ENCODE assay signal across 11 cellular contexts in genomic region chr14:99930420-99931274, GRCh38.
A peak's percentile ranks its signal among the peaks of the same experiment; 100 is the strongest.
DNase-seq lines count a peak whose midpoint lies in the region; ATAC-seq, FAIRE-seq and TF ChIP-seq lines count a peak whose summit lies in the region.
"Had no signal": no experiment of that assay in that cellular context is flagged by ENCODE, and none has a peak within 500 bp of the region (broad histone marks: within the 10 kb centered on the region; RNA-seq: fewer than 3 reads in every experiment).

No MANE protein-coding gene starts in this region.

- peaks cover 6% of the 10 kb centered on the region for H3K9me3 Mint-ChIP-seq in activated CD4-positive, alpha-beta T cell treated with anti-CD3 and anti-CD28 coated beads, Interleukin-2, amount 10 ng/mL, durations not matched to agents 7 days and 5 days

- no peaks in the 10 kb centered on the region for H3K36me3 ChIP-seq in right lobe of liver
- peaks cover 0 to 37% (median 11%) of the 10 kb centered on the region in 9 donors for H3K36me3 ChIP-seq in heart left ventricle
- H3K36me3 ChIP-seq in kidney (ENCODE audit: control insufficient read depth in 1 of 2, insufficient read depth in 2 of 2, low read length in 2 of 2), result peaks cover 0 to 4% of the 10 kb centered on the region in 2 donors

- H3K4me1 ChIP-seq in right lobe of liver (peaks cover 0 to 18% (median 1%) of the 10 kb centered on the region in 4 donors), heart left ventricle (no peaks in the 10 kb centered on the region), kidney (ENCODE audit: control insufficient read depth in 1 of 2, insufficient read depth in 1 of 2, low read depth in 1 of 2, low read length in 2 of 2) (no peaks in the 10 kb centered on the region)

- POLR2A ChIA-PET in activated CD4-positive, alpha-beta T cell treated with anti-CD3 and anti-CD28 coated beads, Interleukin-2, amount 10 ng/mL, durations not matched to agents 7 days and 5 days (lab: Charles Lee), result interaction anchor here (0.6 kb wide), 1 partner anchor 436 kb away, joined by 3 read pairs; no protein-coding TSS in a partner anchor

- no peak for TF ChIP-seq CTCF in right lobe of liver (IDR thresholded peaks at IDR 0.05)
- TF ChIP-seq CTCF in heart left ventricle (IDR thresholded peaks at IDR 0.05), result no peak
- no peak for TF ChIP-seq CTCF in kidney (IDR thresholded peaks at IDR 0.05; ENCODE audit: borderline replicate concordance, extremely low read depth, insufficient read depth)

- CTCF ChIA-PET in activated CD4-positive, alpha-beta T cell treated with anti-CD3 and anti-CD28 coated beads, Interleukin-2, amount 10 ng/mL, durations not matched to agents 7 days and 5 days (lab: Charles Lee), result no interaction called here

- ATAC-seq in GM21723 (IDR thresholded peaks at IDR 0.05; ENCODE audit: unreplicated experiment) (peak; percentile 85), HG03571 (IDR thresholded peaks at IDR 0.05; ENCODE audit: unreplicated experiment) (peak; percentile 77), right lobe of liver (peak; percentile 43 to 80 (median 71)), heart left ventricle (no peak)

- no peak for FAIRE-seq in kidney (lab: Jason Lieb, UNC)
- FAIRE-seq: RCC 7860, small intestine had no signal

- no peak overlapping the region for H3K27ac Mint-ChIP-seq in activated CD4-positive, alpha-beta T cell treated with anti-CD3 and anti-CD28 coated beads, Interleukin-2, amount 10 ng/mL, durations not matched to agents 7 days and 5 days
- H3K27ac Mint-ChIP-seq: activated naive CD4-positive, alpha-beta T cell treated with anti-CD3 and anti-CD28 coated beads, Interleukin-2, amount 50 U/mL, for 24 hours had no signal

- H3K27me3 Mint-ChIP-seq in activated CD4-positive, alpha-beta T cell treated with anti-CD3 and anti-CD28 coated beads, Interleukin-2, amount 10 ng/mL, durations not matched to agents 7 days and 5 days, result no peaks in the 10 kb centered on the region

- 50% methylated on average over 4 of the region's 6 CpGs for WGBS in right lobe of liver (ENCODE audit: insufficient coverage, low coverage, low lambda C conversion rate, missing lambda C conversion rate)
- 80 to 85% (median 84%) methylated on average over 6 of the region's 6 CpGs for WGBS in heart left ventricle, 4 donors

- H3K27me3 ChIP-seq in right lobe of liver (no peaks in the 10 kb centered on the region), heart left ventricle (no peaks in the 10 kb centered on the region)

- H3K27ac ChIP-seq in right lobe of liver (no peak overlapping the region), heart left ventricle (no peak overlapping the region), kidney (ENCODE audit: low read depth in 2 of 2, low read length in 2 of 2) (no peak overlapping the region)

- intact Hi-C loops in right lobe of liver (cut with DNase I) (no loop called here), heart left ventricle (cut with DNase I) (no loop called here), kidney (cut with DNase I) (no loop called here)

- no peaks in the 10 kb centered on the region for H3K4me1 Mint-ChIP-seq in activated CD4-positive, alpha-beta T cell treated with anti-CD3 and anti-CD28 coated beads, Interleukin-2, amount 10 ng/mL, durations not matched to agents 7 days and 5 days
- H3K4me1 Mint-ChIP-seq: activated naive CD4-positive, alpha-beta T cell treated with anti-CD3 and anti-CD28 coated beads, Interleukin-2, amount 50 U/mL, for 24 hours had no signal

- no peak overlapping the region for H3K9ac ChIP-seq in kidney (ENCODE audit: low read length in 2 of 2)

- TF ChIP-seq POLR2A in right lobe of liver (IDR thresholded peaks at IDR 0.05) (no peak), heart left ventricle (IDR thresholded peaks at IDR 0.05) (no peak)

- no peak overlapping the region for H3K4me3 Mint-ChIP-seq in activated CD4-positive, alpha-beta T cell treated with anti-CD3 and anti-CD28 coated beads, Interleukin-2, amount 10 ng/mL, durations not matched to agents 7 days and 5 days
- H3K4me3 Mint-ChIP-seq: activated naive CD4-positive, alpha-beta T cell treated with anti-CD3 and anti-CD28 coated beads, Interleukin-2, amount 50 U/mL, for 24 hours had no signal

- peak; percentile 61 for DNase-seq in activated CD4-positive, alpha-beta T cell treated with anti-CD3 and anti-CD28 coated beads for 48 hours
- DNase-seq in activated CD4-positive, alpha-beta T cell treated with anti-CD3 and anti-CD28 coated beads, Interleukin-2, amount 10 ng/mL, durations not matched to agents 7 days and 5 days, result no peak
- DNase-seq in right lobe of liver (no peak), heart left ventricle (no peak), kidney (no peak), NCI-H510A treated with DMSO at 0.1 percent for 48 hours (lab: John Stamatoyannopoulos, UW) (no peak)
- DNase-seq: small intestine had no signal

- H3K9me3 ChIP-seq in right lobe of liver (no peaks in the 10 kb centered on the region), heart left ventricle (peaks cover 0 to 5% (median 0%) of the 10 kb centered on the region in 12 donors), kidney (ENCODE audit: control insufficient read depth in 1 of 2, low read length in 2 of 2) (peaks cover 0 to 4% of the 10 kb centered on the region in 2 donors)

- H3K4me3 ChIP-seq in right lobe of liver (no peak overlapping the region), heart left ventricle (no peak overlapping the region), kidney (ENCODE audit: low read length in 2 of 2) (no peak overlapping the region)

- no peaks in the 10 kb centered on the region for H3K36me3 Mint-ChIP-seq in activated CD4-positive, alpha-beta T cell treated with anti-CD3 and anti-CD28 coated beads, Interleukin-2, amount 10 ng/mL, durations not matched to agents 7 days and 5 days (ENCODE audit: low read depth)
- H3K36me3 Mint-ChIP-seq: activated naive CD4-positive, alpha-beta T cell treated with anti-CD3 and anti-CD28 coated beads, Interleukin-2, amount 50 U/mL, for 24 hours had no signal

Comparison
In these comparisons a context has a peak if more than half of its experiments do, and no peak if none do; other contexts are left out.
1. ATAC-seq: peak in GM21723 (single experiment), HG03571 (single experiment) and right lobe of liver (4 of 4); none in heart left ventricle (0 of 4).